ENCODE assay signal across 17 cellular contexts in the genomic region with DNA sequence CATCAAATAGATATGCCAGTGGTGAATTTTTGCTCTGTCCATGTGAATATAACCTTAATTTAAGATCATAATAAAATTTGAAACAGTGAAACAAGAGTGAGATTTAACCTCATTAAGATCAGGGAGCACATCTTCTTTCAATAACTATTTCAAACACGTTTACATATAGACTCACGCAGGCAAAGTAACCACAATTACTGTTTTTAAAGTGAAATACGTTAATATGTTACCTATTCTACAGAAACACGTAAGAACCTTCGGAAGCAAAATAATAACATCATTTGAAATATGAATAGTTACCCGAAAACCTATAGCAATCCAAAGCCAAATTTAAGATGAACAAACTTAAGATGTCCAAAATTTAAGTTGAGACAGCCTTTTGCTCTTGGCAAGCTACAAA.
DNase-seq lines count a peak whose midpoint lies in the region; ATAC-seq, FAIRE-seq and TF ChIP-seq lines count a peak whose summit lies in the region.
"Had no signal": no experiment of that assay in that cellular context is flagged by ENCODE, and none has a peak within 500 bp of the region (broad histone marks: within the 10 kb centered on the region; RNA-seq: fewer than 3 reads in every experiment).

No MANE protein-coding gene starts in this region.

- FAIRE-seq in GM12878 (lab: Jason Lieb, UNC) = no peak
- FAIRE-seq: bronchial epithelial cell had no signal

- no peak for TF ChIP-seq RAD21 in GM12878 (IDR thresholded peaks at IDR 0.05; ENCODE audit: insufficient read depth, low read depth, low read length)

- CTCF ChIA-PET in GM12878 (lab: Yijun Ruan, JAX) = interaction anchor here (0.6 to 4.5 kb wide), 12 partner anchors 9 to 200 kb away, joined by 3 to 36 read pairs (median 4); no protein-coding TSS in a partner anchor

- H3K9ac ChIP-seq in GM12878 (ENCODE audit: control insufficient read depth, insufficient read depth, low read length) = no peak overlapping the region

- no peaks in the 10 kb centered on the region for H3K36me3 ChIP-seq in GM12878 (ENCODE audit: control insufficient read depth in 2 of 2, insufficient read depth in 2 of 2, low read length in 1 of 2)
- H3K36me3 ChIP-seq: BE2C, neutrophil had no signal

- no TSS peak for BruUV-seq in GM12878 (replicated peaks; lab: Mats Ljungman, UMichigan)

- H3K9me3 Mint-ChIP-seq in type B pancreatic cell = no peaks in the 10 kb centered on the region
- H3K9me3 Mint-ChIP-seq: activated naive CD8-positive, alpha-beta T cell treated with anti-CD3 and anti-CD28 coated beads, Interleukin-2, amount 10 ng/mL, durations not matched to agents 7 days and 5 days had no signal

- in situ Hi-C loops in GM12878 (cut with MboI) = loop anchor here (5.0 to 10.0 kb wide), 2 partner anchors 415 to 1418 kb away; partner anchors contain the start of gene POU2AF1

- peak overlapping the region; percentile 81 for H3K27ac ChIP-seq in GM12878 (ENCODE audit: control insufficient read depth, insufficient read depth)
- H3K27ac ChIP-seq: neutrophil had no signal

- no peaks in the 10 kb centered on the region for H3K27me3 ChIP-seq in GM12878 (replicated peaks in 1 of 2; ENCODE audit: control insufficient read depth in 2 of 2, insufficient read depth in 2 of 2, low read length in 1 of 2)
- H3K27me3 ChIP-seq: BE2C, neutrophil had no signal

- H3K4me1 ChIP-seq in GM12878 (ENCODE audit: control insufficient read depth, insufficient read depth, low read length) = peaks cover 34% of the 10 kb centered on the region
- H3K4me1 ChIP-seq: BE2C had no signal

- WGBS in GM12878 (ENCODE audit: insufficient coverage, insufficient replicate concordance, low lambda C conversion rate, missing lambda C conversion rate) = 21% methylated on average over 6 of the region's 6 CpGs

- H3K36me3 Mint-ChIP-seq in type B pancreatic cell = no peaks in the 10 kb centered on the region
- H3K36me3 Mint-ChIP-seq: activated naive CD8-positive, alpha-beta T cell treated with anti-CD3 and anti-CD28 coated beads, Interleukin-2, amount 10 ng/mL, durations not matched to agents 7 days and 5 days had no signal

- H2AFZ ChIP-seq in GM12878 (ENCODE audit: control insufficient read depth, low read depth, low read length) = peak overlapping the region; percentile 36

- SMC1A ChIA-PET in GM12878 (lab: Charles Lee; ENCODE audit: uncharacterized antibody, unreplicated experiment) = interaction anchor here (0.7 to 11.6 kb wide), 19 partner anchors 11 to 154 kb away, joined by 3 to 223 read pairs (median 5); no protein-coding TSS in a partner anchor

- H3K4me1 Mint-ChIP-seq in type B pancreatic cell (ENCODE audit: unreplicated experiment) = peaks cover 6% of the 10 kb centered on the region

- POLR2A ChIA-PET in GM12878 (lab: Charles Lee) = interaction anchor here (1.1 to 4.8 kb wide), 7 partner anchors 8 to 138 kb away, joined by 4 to 42 read pairs (median 10); no protein-coding TSS in a partner anchor

- no peak for TF ChIP-seq POLR2A in GM12878 (IDR thresholded peaks at IDR 0.05; ENCODE audit: low read depth, low read length)

- no peaks in the 10 kb centered on the region for H3K27me3 Mint-ChIP-seq in type B pancreatic cell

- TF ChIP-seq CTCF in GM12878 (IDR thresholded peaks at IDR 0.05 in 2 of 3, conservative IDR thresholded peaks at IDR 0.05 in 1 of 3; ENCODE audit: control insufficient read depth in 2 of 3, extremely low read depth in 1 of 3, insufficient read depth in 1 of 3, low read depth in 3 of 3, low read length in 3 of 3) (no peak), type B pancreatic cell (conservative IDR thresholded peaks at IDR 0.05) (no peak)

- no peaks in the 10 kb centered on the region for H4K20me1 ChIP-seq in GM12878 (ENCODE audit: control insufficient read depth, insufficient read depth)

- peak; percentile 99 for TF ChIP-seq EP300 in GM12878 (IDR thresholded peaks at IDR 0.05; ENCODE audit: borderline replicate concordance in 1 of 2, control insufficient read depth in 1 of 2, low read depth in 2 of 2, low read length in 2 of 2)

- H3K27ac Mint-ChIP-seq in type B pancreatic cell = no peak overlapping the region

- H3K4me3 Mint-ChIP-seq in type B pancreatic cell = no peak overlapping the region
- H3K4me3 Mint-ChIP-seq: activated naive CD8-positive, alpha-beta T cell treated with anti-CD3 and anti-CD28 coated beads, Interleukin-2, amount 10 ng/mL, durations not matched to agents 7 days and 5 days had no signal

- H3K9me3 ChIP-seq in GM12878 (replicated peaks; ENCODE audit: control insufficient read depth, insufficient read depth, low read length) = peaks cover 6% of the 10 kb centered on the region; the same call in 2 of the 3 replicates
- H3K9me3 ChIP-seq: BE2C, mucosa of descending colon, neutrophil had no signal

- peak overlapping the region; percentile 82 for H3K4me2 ChIP-seq in GM12878 (ENCODE audit: control insufficient read depth, insufficient read depth)

- ATAC-seq in GM18870 (IDR thresholded peaks at IDR 0.05; ENCODE audit: unreplicated experiment) (peak; percentile 55), GM21528 (IDR thresholded peaks at IDR 0.05; ENCODE audit: low FRiP score, unreplicated experiment) (peak; percentile 44), HG03108 (IDR thresholded peaks at IDR 0.05; ENCODE audit: unreplicated experiment) (peak; percentile 29), GM12878 (peak; percentile 75)
- ATAC-seq: left colon, mucosa of descending colon had no signal

- H3K4me3 ChIP-seq in GM12878 = no peak overlapping the region
- H3K4me3 ChIP-seq: mucosa of descending colon had no signal

- intact Hi-C loops in GM12878 (cut with micrococcal nuclease; ENCODE audit: unreplicated experiment) = loop anchor here (1.0 to 2.0 kb wide), 2 partner anchors 13 to 70 kb away; no protein-coding TSS in a partner anchor

- DNase-seq in GM12878 (ENCODE audit: low read depth, low spot score) = no peak
- DNase-seq in NK-92 (lab: John Stamatoyannopoulos, UW; ENCODE audit: unreplicated experiment) = no peak
- DNase-seq in activated CD8-positive, alpha-beta memory T cell treated with anti-CD3 and anti-CD28 coated beads, Interleukin-2, amount 50 U/mL, for 48 hours = no peak
- DNase-seq in type B pancreatic cell (ENCODE audit: extremely low spot score, unreplicated experiment) = no peak
- DNase-seq: activated CD4-positive, alpha-beta T cell treated with anti-CD3 and anti-CD28 coated beads, Interleukin-2, amount 50 U/mL, for 4 hours; activated naive CD8-positive, alpha-beta T cell treated with anti-CD3 and anti-CD28 coated beads, Interleukin-2, amount 10 ng/mL, durations not matched to agents 7 days and 5 days; activated T-cell treated with anti-CD3 and anti-CD28 coated beads, Interleukin-2, amount 50 U/mL, for 48 hours; BE2C; hypothalamus; left colon; mucosa of descending colon; NCI-H446 treated with DMSO at 0.1 percent for 48 hours had no signal

- RAD21 ChIA-PET in GM12878 (lab: Charles Lee; ENCODE audit: unreplicated experiment) = interaction anchor here (0.8 to 14.2 kb wide), 12 partner anchors 10 to 141 kb away, joined by 3 to 185 read pairs (median 8); partner anchors contain the start of gene ZC3H12C

- H3K79me2 ChIP-seq in GM12878 (ENCODE audit: control insufficient read depth, insufficient read depth, low read length) = no peaks in the 10 kb centered on the region

TF ChIP-seq in GM12878, 131 proteins besides CTCF, POLR2A, EP300 and RAD21 (continues in another document):
- no peak for TF ChIP-seq TARDBP (IDR thresholded peaks at IDR 0.05; ENCODE audit: borderline replicate concordance)
- peak; percentile 87 for TF ChIP-seq TBL1XR1 (IDR thresholded peaks at IDR 0.05; ENCODE audit: low read depth, low read length)
- peak; percentile 74; the same call in 1 of the 2 replicates for TF ChIP-seq RELB (IDR thresholded peaks at IDR 0.05; ENCODE audit: low read depth)
- TF ChIP-seq CHD2 (IDR thresholded peaks at IDR 0.05; ENCODE audit: borderline replicate concordance, low read depth, low read length) = peak; percentile 85; the same call in 1 of the 2 replicates
- TF ChIP-seq, protein P1, sequence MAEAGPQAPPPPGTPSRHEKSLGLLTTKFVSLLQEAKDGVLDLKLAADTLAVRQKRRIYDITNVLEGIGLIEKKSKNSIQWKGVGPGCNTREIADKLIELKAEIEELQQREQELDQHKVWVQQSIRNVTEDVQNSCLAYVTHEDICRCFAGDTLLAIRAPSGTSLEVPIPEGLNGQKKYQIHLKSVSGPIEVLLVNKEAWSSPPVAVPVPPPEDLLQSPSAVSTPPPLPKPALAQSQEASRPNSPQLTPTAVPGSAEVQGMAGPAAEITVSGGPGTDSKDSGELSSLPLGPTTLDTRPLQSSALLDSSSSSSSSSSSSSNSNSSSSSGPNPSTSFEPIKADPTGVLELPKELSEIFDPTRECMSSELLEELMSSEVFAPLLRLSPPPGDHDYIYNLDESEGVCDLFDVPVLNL (IDR thresholded peaks at IDR 0.05; ENCODE audit: low read depth, low read length) = no peak
- TF ChIP-seq BACH1 (IDR thresholded peaks at IDR 0.05; ENCODE audit: borderline replicate concordance) = peak; percentile 58; the same call in 1 of the 2 replicates
- peak; percentile 55 for TF ChIP-seq KLF5 (IDR thresholded peaks at IDR 0.05; ENCODE audit: partially characterized antibody)
- TF ChIP-seq, protein P2, sequence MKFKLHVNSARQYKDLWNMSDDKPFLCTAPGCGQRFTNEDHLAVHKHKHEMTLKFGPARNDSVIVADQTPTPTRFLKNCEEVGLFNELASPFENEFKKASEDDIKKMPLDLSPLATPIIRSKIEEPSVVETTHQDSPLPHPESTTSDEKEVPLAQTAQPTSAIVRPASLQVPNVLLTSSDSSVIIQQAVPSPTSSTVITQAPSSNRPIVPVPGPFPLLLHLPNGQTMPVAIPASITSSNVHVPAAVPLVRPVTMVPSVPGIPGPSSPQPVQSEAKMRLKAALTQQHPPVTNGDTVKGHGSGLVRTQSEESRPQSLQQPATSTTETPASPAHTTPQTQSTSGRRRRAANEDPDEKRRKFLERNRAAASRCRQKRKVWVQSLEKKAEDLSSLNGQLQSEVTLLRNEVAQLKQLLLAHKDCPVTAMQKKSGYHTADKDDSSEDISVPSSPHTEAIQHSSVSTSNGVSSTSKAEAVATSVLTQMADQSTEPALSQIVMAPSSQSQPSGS (IDR thresholded peaks at IDR 0.05; ENCODE audit: low read length) = peak; percentile 34; the same call in 1 of the 2 replicates
- TF ChIP-seq BHLHE40 (IDR thresholded peaks at IDR 0.05; ENCODE audit: borderline replicate concordance in 1 of 2, low read depth in 2 of 2, low read length in 1 of 2) = peak; percentile 86 to 89
